ENCODE assay signal across 17 cellular contexts in genomic region chr22:46455453-46455852, GRCh38.
"Had no signal": no experiment of that assay in that cellular context is flagged by ENCODE, and none has a peak within 500 bp of the region (broad histone marks: within the 10 kb centered on the region; RNA-seq: fewer than 3 reads in every experiment).

No MANE protein-coding gene starts in this region.

- H2AFZ ChIP-seq: hepatocyte, parathyroid adenoma had no signal

- H3K4me1 ChIP-seq: parathyroid adenoma had no signal

- H3K4me2 ChIP-seq: hepatocyte had no signal

- DNase-seq: activated CD4-positive, alpha-beta T cell treated with anti-CD3 and anti-CD28 coated beads, Interleukin-2, amount 10 ng/mL, durations not matched to agents 7 days and 5 days; activated naive CD8-positive, alpha-beta T cell treated with anti-CD3 and anti-CD28 coated beads, Interleukin-2, amount 10 ng/mL, durations not matched to agents 7 days and 5 days; brain microvascular endothelial cell; dermis blood vessel endothelial cell; left ventricle myocardium superior; mesendoderm; natural killer cell; stimulated activated CD4-positive, alpha-beta T cell treated with anti-CD3 and anti-CD28 coated beads, Interleukin-15, amount 100 ng/mL, for 24 hours; stimulated activated CD4-positive, alpha-beta T cell treated with anti-CD3 and anti-CD28 coated beads, Interleukin-4, amount 100 ng/mL, for 24 hours; stimulated activated naive CD4-positive, alpha-beta T cell treated with Interleukin-2 at 50 U/mL for 16 hours; substantia nigra; T-helper 2 cell; upper lobe of right lung had no signal

- H3K36me3 ChIP-seq: brain microvascular endothelial cell, neutrophil, upper lobe of right lung had no signal

- H3K27ac ChIP-seq: brain microvascular endothelial cell, neutrophil, parathyroid adenoma, upper lobe of right lung had no signal

- H3K27me3 ChIP-seq: hepatocyte, neutrophil, upper lobe of right lung had no signal

- H3K79me2 ChIP-seq: hepatocyte, parathyroid adenoma had no signal

- ATAC-seq: left ventricle myocardium superior, natural killer cell, upper lobe of right lung had no signal

- FAIRE-seq: TTC549 had no signal

- H3K9me3 ChIP-seq: neutrophil, upper lobe of right lung had no signal

- H3K9ac ChIP-seq: parathyroid adenoma had no signal

- H3K4me3 ChIP-seq: hepatocyte, upper lobe of right lung had no signal
